ENCODE assay signal across 8 cellular contexts in genomic region chr3:42600958-42601675, GRCh38. TPM values are rescaled to one million over a fixed set of nuclear protein-coding genes. Genes with fewer than 3 reads are reported as not detected.
DNase-seq lines count a peak whose midpoint lies in the region; ATAC-seq and TF ChIP-seq lines count a peak whose summit lies in the region.

No MANE protein-coding gene starts in this region.

- no peak for TF ChIP-seq CTCF in GM23338 (conservative IDR thresholded peaks at IDR 0.05; ENCODE audit: low read depth in 2 of 2)
- TF ChIP-seq CTCF in LNCaP clone FGC (IDR thresholded peaks at IDR 0.05; ENCODE audit: control insufficient read depth, extremely low read depth, insufficient read depth) = no peak
- no peak for TF ChIP-seq CTCF in WI38 (IDR thresholded peaks at IDR 0.05; ENCODE audit: low read depth, low read length)

- peak overlapping the region; percentile 96 for H3K27ac ChIP-seq in GM23338 (ENCODE audit: low read depth)
- H3K27ac ChIP-seq in effector memory CD4-positive, alpha-beta T cell (ENCODE audit: insufficient read depth, low read length, poor library complexity, severe bottlenecking) = peak overlapping the region; percentile 88

- H4K20me1 ChIP-seq in GM23338 (replicated peaks; ENCODE audit: insufficient read depth) = peaks cover 34% of the 10 kb centered on the region

- peak overlapping the region; percentile 96 for H3K4me3 Mint-ChIP-seq in GM23338
- H3K4me3 Mint-ChIP-seq in memory B cell = peak overlapping the region; percentile 97

- H3K9me3 Mint-ChIP-seq in GM23338 (no peaks in the 10 kb centered on the region; the same call in none of the 3 replicates), memory B cell (peaks cover 1% of the 10 kb centered on the region)

- H3K4me2 ChIP-seq in GM23338 = peak overlapping the region; percentile 81

- no peaks in the 10 kb centered on the region for H3K9me3 ChIP-seq in effector memory CD4-positive, alpha-beta T cell (ENCODE audit: control insufficient read depth, low read length)

- 0 out of 2 replicates have a peak overlapping the region, but pooled peaks have one; percentile 35 for H2AFZ ChIP-seq in GM23338

- no peaks in the 10 kb centered on the region for H3K27me3 ChIP-seq in GM23338 (ENCODE audit: insufficient read depth)
- H3K27me3 ChIP-seq in effector memory CD4-positive, alpha-beta T cell (replicated peaks; ENCODE audit: control insufficient read depth, insufficient read depth, low read length, poor library complexity, severe bottlenecking) = no peaks in the 10 kb centered on the region

- H3K79me2 ChIP-seq in GM23338 (replicated peaks; ENCODE audit: insufficient read depth) = peaks cover 55% of the 10 kb centered on the region

- H3K9me2 ChIP-seq in GM23338 (ENCODE audit: insufficient read depth) = no peaks in the 10 kb centered on the region

- H3K27ac Mint-ChIP-seq in GM23338 (peak overlapping the region; percentile 93), memory B cell (peak overlapping the region; percentile 95)

- H3K4me1 Mint-ChIP-seq in GM23338 (peaks cover 24% of the 10 kb centered on the region), memory B cell (peaks cover 20% of the 10 kb centered on the region)

- H3K27me3 Mint-ChIP-seq in GM23338 (ENCODE audit: insufficient read depth, low read depth, poor library complexity) = peaks cover 11% of the 10 kb centered on the region
- no peaks in the 10 kb centered on the region for H3K27me3 Mint-ChIP-seq in memory B cell

- peak; percentile 57 for DNase-seq in NCI-H2029 treated with DMSO at 0.1 percent for 48 hours (lab: John Stamatoyannopoulos, UW)
- DNase-seq in NCI-H2029 (lab: John Stamatoyannopoulos, UW) = no peak
- DNase-seq in GM23338 (ENCODE audit: low spot score) = peak; percentile 82
- no peak for DNase-seq in LNCaP clone FGC (ENCODE audit: low read depth)
- DNase-seq in effector memory CD4-positive, alpha-beta T cell = peak in 1 of 3 donors; percentile 48
- peak in 1 of 2 donors; percentile 16 for DNase-seq in memory B cell (ENCODE audit: low spot score in 2 of 2)
- peak; percentile 18 for DNase-seq in stimulated activated CD8-positive, alpha-beta memory T cell treated with anti-CD3 and anti-CD28 coated beads, Interleukin-7, amount 100 ng/mL, for 24 hours (ENCODE audit: low read depth)

- no peaks in the 10 kb centered on the region; the same call in 1 of the 2 replicates for H3K36me3 ChIP-seq in GM23338 (ENCODE audit: insufficient read depth)
- no peaks in the 10 kb centered on the region for H3K36me3 ChIP-seq in effector memory CD4-positive, alpha-beta T cell (ENCODE audit: control insufficient read depth, insufficient read depth, low read length)

- H3K36me3 Mint-ChIP-seq in GM23338 (ENCODE audit: low read depth) = peaks cover 34% of the 10 kb centered on the region
- peaks cover 14% of the 10 kb centered on the region for H3K36me3 Mint-ChIP-seq in memory B cell

- peaks cover 17% of the 10 kb centered on the region for H3K4me1 ChIP-seq in GM23338 (ENCODE audit: insufficient read depth)
- H3K4me1 ChIP-seq in effector memory CD4-positive, alpha-beta T cell (ENCODE audit: control insufficient read depth, insufficient read depth, low read length, poor library complexity, severe bottlenecking) = peaks cover 10% of the 10 kb centered on the region

- ATAC-seq in GM23338 (peak; percentile 53), memory B cell (ENCODE audit: low read depth) (peak; percentile 4)

- H3F3A ChIP-seq in GM23338 (replicated peaks; ENCODE audit: low read depth) = peaks cover 5% of the 10 kb centered on the region

- peak overlapping the region; percentile 75 for H3K4me3 ChIP-seq in GM23338
- peak overlapping the region; percentile 89 for H3K4me3 ChIP-seq in LNCaP clone FGC (ENCODE audit: low read depth, low read length)
- H3K4me3 ChIP-seq in WI38 (ENCODE audit: low read depth, low read length) = peak overlapping the region; percentile 87
- H3K4me3 ChIP-seq in effector memory CD4-positive, alpha-beta T cell (ENCODE audit: insufficient read depth, low read depth, low read length, poor library complexity, severe bottlenecking) = peak overlapping the region; percentile 88

TF ChIP-seq in GM23338, 12 proteins besides CTCF, POLR2A, EP300 and RAD21:
- TF ChIP-seq ZNF114 (CRISPR knock-in tag; IDR thresholded peaks at IDR 0.05) (no peak), POLR2AphosphoS5 (IDR thresholded peaks at IDR 0.05; ENCODE audit: low read depth) (peak; percentile 53)

RNA-seq across cellular contexts. Expression of gene NKTR, which starts 0.6 kb away (rescaled TPM):
- 88.2 and 117 TPM in 2 replicates for total RNA-seq in GM23338 (2014; rRNA removed; shearing (Covaris generic))
- polyA plus RNA-seq in GM23338 (2016; fragmentation: Nextera tagmentation; extraction: Ambion mirVana) = 68.7 and 81.3 TPM in 2 replicates

RNA-seq across cellular contexts. Expression of gene SS18L2, which starts 10.5 kb away (rescaled TPM):
- 75.2 and 75.3 TPM in 2 replicates for total RNA-seq in GM23338 (2014; rRNA removed; shearing (Covaris generic))
- polyA plus RNA-seq in GM23338 (2016; fragmentation: Nextera tagmentation; extraction: Ambion mirVana) = 228 and 241 TPM in 2 replicates

RNA-seq across cellular contexts. Expression of gene SEC22C, which starts 19.4 kb away (rescaled TPM):
- 48.3 and 52.3 TPM in 2 replicates for total RNA-seq in GM23338 (2014; rRNA removed; shearing (Covaris generic))
- polyA plus RNA-seq in GM23338 (2016; fragmentation: Nextera tagmentation; extraction: Ambion mirVana) = 16.8 and 21.9 TPM in 2 replicates

RNA-seq across cellular contexts. Expression of gene ZBTB47, which starts 52.4 kb away (rescaled TPM):
- 2.8 and 2.9 TPM in 2 replicates for total RNA-seq in GM23338 (2014; rRNA removed; shearing (Covaris generic))
- 0.48 and 0.63 TPM in 2 replicates for polyA plus RNA-seq in GM23338 (2016; fragmentation: Nextera tagmentation; extraction: Ambion mirVana)

Comparison
In these comparisons a context has a peak if more than half of its experiments do, and no peak if none do; other contexts are left out.
1. DNase-seq: peak in NCI-H2029 treated with DMSO at 0.1 percent for 48 hours (single experiment), GM23338 (single experiment) and stimulated activated CD8-positive, alpha-beta memory T cell treated with anti-CD3 and anti-CD28 coated beads, Interleukin-7, amount 100 ng/mL, for 24 hours (single experiment); none in NCI-H2029 (single experiment) and LNCaP clone FGC (single experiment).
2. Peak in every context shown above with its lines, with median percentiles within 50 percentile points of each other: H3K4me3 ChIP-seq.